1 cellular context compared by ENCODE assay signal in the genomic region with DNA sequence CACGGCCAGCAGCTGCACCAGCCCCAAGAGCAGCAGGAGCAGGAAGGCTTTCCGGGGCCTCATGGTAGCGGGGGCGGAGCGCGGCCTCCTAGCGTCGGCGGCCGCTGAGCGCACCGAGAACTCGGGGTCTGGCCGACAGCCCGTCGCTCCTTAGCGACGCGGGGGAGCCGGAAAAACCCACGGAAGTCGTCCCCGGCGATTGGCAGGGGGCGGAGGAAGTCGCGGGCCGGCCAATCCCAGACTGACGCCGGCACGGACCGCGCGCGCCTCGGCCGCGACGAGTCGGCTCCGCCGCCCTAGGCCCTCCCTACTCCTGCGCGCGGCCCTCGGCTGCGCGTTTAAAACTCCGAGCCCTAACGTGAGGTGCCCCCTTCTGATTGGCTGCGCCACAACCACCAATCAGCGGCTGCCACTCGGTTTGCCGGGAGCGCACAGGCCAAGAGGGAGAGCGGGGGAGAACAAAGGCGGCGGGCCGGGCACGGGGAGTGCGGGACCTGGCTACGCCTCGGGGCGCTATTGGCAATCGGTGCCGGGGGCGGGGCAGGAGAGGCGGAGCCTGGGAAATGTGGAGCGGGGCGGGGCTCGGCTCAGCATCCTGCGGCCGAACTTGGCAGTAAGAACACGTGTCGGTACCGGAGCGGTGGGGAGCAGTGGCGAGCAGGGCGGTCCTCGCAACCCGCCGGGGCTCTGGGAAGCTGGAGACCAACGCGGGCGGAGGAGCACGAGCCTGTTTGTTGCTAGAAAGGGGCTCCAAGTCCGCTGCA.
TF ChIP-seq lines count a peak whose summit lies in the region.

A gene with protein sequence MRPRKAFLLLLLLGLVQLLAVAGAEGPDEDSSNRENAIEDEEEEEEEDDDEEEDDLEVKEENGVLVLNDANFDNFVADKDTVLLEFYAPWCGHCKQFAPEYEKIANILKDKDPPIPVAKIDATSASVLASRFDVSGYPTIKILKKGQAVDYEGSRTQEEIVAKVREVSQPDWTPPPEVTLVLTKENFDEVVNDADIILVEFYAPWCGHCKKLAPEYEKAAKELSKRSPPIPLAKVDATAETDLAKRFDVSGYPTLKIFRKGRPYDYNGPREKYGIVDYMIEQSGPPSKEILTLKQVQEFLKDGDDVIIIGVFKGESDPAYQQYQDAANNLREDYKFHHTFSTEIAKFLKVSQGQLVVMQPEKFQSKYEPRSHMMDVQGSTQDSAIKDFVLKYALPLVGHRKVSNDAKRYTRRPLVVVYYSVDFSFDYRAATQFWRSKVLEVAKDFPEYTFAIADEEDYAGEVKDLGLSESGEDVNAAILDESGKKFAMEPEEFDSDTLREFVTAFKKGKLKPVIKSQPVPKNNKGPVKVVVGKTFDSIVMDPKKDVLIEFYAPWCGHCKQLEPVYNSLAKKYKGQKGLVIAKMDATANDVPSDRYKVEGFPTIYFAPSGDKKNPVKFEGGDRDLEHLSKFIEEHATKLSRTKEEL (minus strand): TSS at position 160 of the 764 bp plus-strand sequence. CDS start 97 bp downstream, at position 63.

TF ChIP-seq in HepG2, 621 proteins besides CTCF, POLR2A, EP300 and RAD21 (continued from another document):
- TF ChIP-seq, protein P1, sequence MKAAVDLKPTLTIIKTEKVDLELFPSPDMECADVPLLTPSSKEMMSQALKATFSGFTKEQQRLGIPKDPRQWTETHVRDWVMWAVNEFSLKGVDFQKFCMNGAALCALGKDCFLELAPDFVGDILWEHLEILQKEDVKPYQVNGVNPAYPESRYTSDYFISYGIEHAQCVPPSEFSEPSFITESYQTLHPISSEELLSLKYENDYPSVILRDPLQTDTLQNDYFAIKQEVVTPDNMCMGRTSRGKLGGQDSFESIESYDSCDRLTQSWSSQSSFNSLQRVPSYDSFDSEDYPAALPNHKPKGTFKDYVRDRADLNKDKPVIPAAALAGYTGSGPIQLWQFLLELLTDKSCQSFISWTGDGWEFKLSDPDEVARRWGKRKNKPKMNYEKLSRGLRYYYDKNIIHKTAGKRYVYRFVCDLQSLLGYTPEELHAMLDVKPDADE (CRISPR knock-in tag; IDR thresholded peaks at IDR 0.05) = 0 out of 2 replicates have a peak, but pooled peaks have one; percentile 37
- TF ChIP-seq, protein P2, sequence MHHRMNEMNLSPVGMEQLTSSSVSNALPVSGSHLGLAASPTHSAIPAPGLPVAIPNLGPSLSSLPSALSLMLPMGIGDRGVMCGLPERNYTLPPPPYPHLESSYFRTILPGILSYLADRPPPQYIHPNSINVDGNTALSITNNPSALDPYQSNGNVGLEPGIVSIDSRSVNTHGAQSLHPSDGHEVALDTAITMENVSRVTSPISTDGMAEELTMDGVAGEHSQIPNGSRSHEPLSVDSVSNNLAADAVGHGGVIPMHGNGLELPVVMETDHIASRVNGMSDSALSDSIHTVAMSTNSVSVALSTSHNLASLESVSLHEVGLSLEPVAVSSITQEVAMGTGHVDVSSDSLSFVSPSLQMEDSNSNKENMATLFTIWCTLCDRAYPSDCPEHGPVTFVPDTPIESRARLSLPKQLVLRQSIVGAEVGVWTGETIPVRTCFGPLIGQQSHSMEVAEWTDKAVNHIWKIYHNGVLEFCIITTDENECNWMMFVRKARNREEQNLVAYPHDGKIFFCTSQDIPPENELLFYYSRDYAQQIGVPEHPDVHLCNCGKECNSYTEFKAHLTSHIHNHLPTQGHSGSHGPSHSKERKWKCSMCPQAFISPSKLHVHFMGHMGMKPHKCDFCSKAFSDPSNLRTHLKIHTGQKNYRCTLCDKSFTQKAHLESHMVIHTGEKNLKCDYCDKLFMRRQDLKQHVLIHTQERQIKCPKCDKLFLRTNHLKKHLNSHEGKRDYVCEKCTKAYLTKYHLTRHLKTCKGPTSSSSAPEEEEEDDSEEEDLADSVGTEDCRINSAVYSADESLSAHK (CRISPR knock-in tag; IDR thresholded peaks at IDR 0.05; ENCODE audit: borderline replicate concordance) = no peak
- TF ChIP-seq ZNF616 (CRISPR knock-in tag; IDR thresholded peaks at IDR 0.05; ENCODE audit: low read depth) (0 out of 2 replicates have a peak, but pooled peaks have one; percentile 48), ZFP41 (CRISPR knock-in tag; IDR thresholded peaks at IDR 0.05; ENCODE audit: borderline replicate concordance) (no peak), XBP1 (CRISPR knock-in tag; IDR thresholded peaks at IDR 0.05) (peak; percentile 96), ZNF354B (CRISPR knock-in tag; IDR thresholded peaks at IDR 0.05) (no peak), MXI1 (IDR thresholded peaks at IDR 0.05; ENCODE audit: borderline replicate concordance, low read depth, low read length) (peak; percentile 97), NFRKB (IDR thresholded peaks at IDR 0.05) (no peak), AHR (CRISPR knock-in tag; IDR thresholded peaks at IDR 0.05) (no peak), TMF1 (CRISPR knock-in tag; IDR thresholded peaks at IDR 0.05; ENCODE audit: low read depth) (peak; percentile 84; the same call in 1 of the 2 replicates), CBX2 (IDR thresholded peaks at IDR 0.05; ENCODE audit: low read depth, low read length) (no peak), CBX2 (CRISPR knock-in tag; IDR thresholded peaks at IDR 0.05; ENCODE audit: low read depth) (no peak), NRL (CRISPR knock-in tag; IDR thresholded peaks at IDR 0.05; ENCODE audit: borderline replicate concordance) (peak; percentile 91; the same call in 1 of the 2 replicates), MED13 (CRISPR knock-in tag; IDR thresholded peaks at IDR 0.05) (peak; percentile 77; the same call in 1 of the 2 replicates), KMT2A (CRISPR knock-in tag; IDR thresholded peaks at IDR 0.05) (peak; percentile 84), SP2 (CRISPR knock-in tag; IDR thresholded peaks at IDR 0.05) (peak; percentile 90)
- TF ChIP-seq, protein P3, sequence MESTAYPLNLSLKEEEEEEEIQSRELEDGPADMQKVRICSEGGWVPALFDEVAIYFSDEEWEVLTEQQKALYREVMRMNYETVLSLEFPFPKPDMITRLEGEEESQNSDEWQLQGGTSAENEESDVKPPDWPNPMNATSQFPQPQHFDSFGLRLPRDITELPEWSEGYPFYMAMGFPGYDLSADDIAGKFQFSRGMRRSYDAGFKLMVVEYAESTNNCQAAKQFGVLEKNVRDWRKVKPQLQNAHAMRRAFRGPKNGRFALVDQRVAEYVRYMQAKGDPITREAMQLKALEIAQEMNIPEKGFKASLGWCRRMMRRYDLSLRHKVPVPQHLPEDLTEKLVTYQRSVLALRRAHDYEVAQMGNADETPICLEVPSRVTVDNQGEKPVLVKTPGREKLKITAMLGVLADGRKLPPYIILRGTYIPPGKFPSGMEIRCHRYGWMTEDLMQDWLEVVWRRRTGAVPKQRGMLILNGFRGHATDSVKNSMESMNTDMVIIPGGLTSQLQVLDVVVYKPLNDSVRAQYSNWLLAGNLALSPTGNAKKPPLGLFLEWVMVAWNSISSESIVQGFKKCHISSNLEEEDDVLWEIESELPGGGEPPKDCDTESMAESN (CRISPR knock-in tag; conservative IDR thresholded peaks at IDR 0.05) = peak; percentile 98
TF ChIP-seq in HepG2: peak in this region for 303.
